Comparison of ENCODE assay signal across 10 cellular contexts in genomic region chr9:114895605-114896004, GRCh38. TPM values are rescaled to one million over a fixed set of nuclear protein-coding genes. Genes with fewer than 3 reads are reported as not detected.
A peak's percentile ranks its signal among the peaks of the same experiment; 100 is the strongest.
DNase-seq lines count a peak whose midpoint lies in the region; ATAC-seq and TF ChIP-seq lines count a peak whose summit lies in the region.
"Had no signal": no experiment of that assay in that cellular context is flagged by ENCODE, and none has a peak within 500 bp of the region (broad histone marks: within the 10 kb centered on the region; RNA-seq: fewer than 3 reads in every experiment).

No MANE protein-coding gene starts in this region.

- H3K9ac ChIP-seq in PC-3 (ENCODE audit: low read length), result peak overlapping the region; percentile 40; the same call in 1 of the 2 replicates

- H3K9me3 Mint-ChIP-seq in Calu3 (ENCODE audit: low read depth, unreplicated experiment) (peaks cover 2% of the 10 kb centered on the region), endothelial cell (ENCODE audit: unreplicated experiment) (no peaks in the 10 kb centered on the region), osteocyte (ENCODE audit: unreplicated experiment) (peaks cover 7% of the 10 kb centered on the region)

- peaks cover 31% of the 10 kb centered on the region for H3K4me1 Mint-ChIP-seq in Calu3 (ENCODE audit: low read depth, unreplicated experiment)
- H3K4me1 Mint-ChIP-seq in endothelial cell (ENCODE audit: unreplicated experiment), result peaks cover 16% of the 10 kb centered on the region
- H3K4me1 Mint-ChIP-seq in osteocyte (ENCODE audit: unreplicated experiment), result peaks cover 32% of the 10 kb centered on the region

- TF ChIP-seq CTCF in Calu3 (IDR thresholded peaks at IDR 0.05; ENCODE audit: unreplicated experiment) (no peak), PC-3 (conservative IDR thresholded peaks at IDR 0.05; ENCODE audit: low read depth, low read length) (no peak), endothelial cell (IDR thresholded peaks at IDR 0.05; ENCODE audit: unreplicated experiment) (no peak), osteocyte (IDR thresholded peaks at IDR 0.05) (no peak)

- no peak overlapping the region for H2AFZ ChIP-seq in PC-3 (ENCODE audit: low read length)

- H3K4me3 ChIP-seq in PC-3 (ENCODE audit: low read length), result no peak overlapping the region

- H3K27ac ChIP-seq in PC-3 (ENCODE audit: low read length), result peak overlapping the region; percentile 89

- H3K27me3 Mint-ChIP-seq in Calu3 (ENCODE audit: unreplicated experiment) (no peaks in the 10 kb centered on the region), endothelial cell (ENCODE audit: unreplicated experiment) (peaks cover 2% of the 10 kb centered on the region), osteocyte (ENCODE audit: unreplicated experiment) (no peaks in the 10 kb centered on the region)

- H3K4me3 Mint-ChIP-seq in Calu3 (ENCODE audit: low read depth, unreplicated experiment) (no peak overlapping the region), endothelial cell (ENCODE audit: unreplicated experiment) (no peak overlapping the region), osteocyte (ENCODE audit: unreplicated experiment) (no peak overlapping the region)
- H3K4me3 Mint-ChIP-seq: brain had no signal

- no peaks in the 10 kb centered on the region for H3K36me3 ChIP-seq in PC-3 (ENCODE audit: low read depth, low read length)

- H3K27ac Mint-ChIP-seq in Calu3 (ENCODE audit: unreplicated experiment) (peak overlapping the region; percentile 50), endothelial cell (ENCODE audit: unreplicated experiment) (peak overlapping the region; percentile 93), osteocyte (ENCODE audit: unreplicated experiment) (peak overlapping the region; percentile 76)

- POLR2A ChIA-PET in PC-3 (lab: Charles Lee; ENCODE audit: unreplicated experiment), result no interaction called here

- no peaks in the 10 kb centered on the region for H3F3A ChIP-seq in PC-3 (ENCODE audit: low read length, unreplicated experiment)

- peaks cover 33% of the 10 kb centered on the region for H3K4me1 ChIP-seq in PC-3 (ENCODE audit: insufficient read depth, low read length)

- no peaks in the 10 kb centered on the region for H3K9me3 ChIP-seq in PC-3 (ENCODE audit: low read length)

- no peaks in the 10 kb centered on the region for H3K36me3 Mint-ChIP-seq in Calu3 (ENCODE audit: insufficient read depth, unreplicated experiment)
- H3K36me3 Mint-ChIP-seq in endothelial cell (ENCODE audit: low read depth, unreplicated experiment), result no peaks in the 10 kb centered on the region
- no peaks in the 10 kb centered on the region for H3K36me3 Mint-ChIP-seq in osteocyte (ENCODE audit: unreplicated experiment)
- H3K36me3 Mint-ChIP-seq: brain had no signal

- intact Hi-C loops in Calu3 (cut with micrococcal nuclease; ENCODE audit: unreplicated experiment) (no loop called here), PC-3 (cut with micrococcal nuclease) (no loop called here)

- ATAC-seq in PC-3 (no peak), GM18861 (IDR thresholded peaks at IDR 0.05; ENCODE audit: unreplicated experiment) (no peak), HG02763 (IDR thresholded peaks at IDR 0.05; ENCODE audit: unreplicated experiment) (no peak)

- CTCF ChIA-PET in Calu3 (lab: Charles Lee), result no interaction called here
- CTCF ChIA-PET in PC-3 (lab: Charles Lee), result no interaction called here

- no peak overlapping the region for H3K4me2 ChIP-seq in PC-3 (ENCODE audit: low read length)

- no peaks in the 10 kb centered on the region for H3K27me3 ChIP-seq in PC-3 (ENCODE audit: low read length)

- BruUV-seq in Calu3 (replicated peaks; lab: Mats Ljungman, UMichigan) (no TSS peak), PC-3 (replicated peaks; lab: Mats Ljungman, UMichigan) (no TSS peak)

- H3K79me2 ChIP-seq in PC-3 (ENCODE audit: low read length), result no peaks in the 10 kb centered on the region

- H4K20me1 ChIP-seq in PC-3 (ENCODE audit: low read length), result no peaks in the 10 kb centered on the region

- no peaks in the 10 kb centered on the region for H3K9me2 ChIP-seq in PC-3 (replicated peaks; ENCODE audit: low read length)

- DNase-seq in Calu3, result no peak
- DNase-seq in PC-3, result no peak
- DNase-seq in endothelial cell (ENCODE audit: low spot score), result no peak
- no peak for DNase-seq in osteocyte (ENCODE audit: extremely low spot score, unreplicated experiment)
- DNase-seq in SW 1271 (lab: John Stamatoyannopoulos, UW), result no peak
- DNase-seq: NCI-H187 treated with DMSO at 0.1 percent for 48 hours had no signal

RNA-seq across cellular contexts. Expression of gene TNFSF8, which starts 34.8 kb away (rescaled TPM):
- total RNA-seq in Calu3 (2022) (not detected in 2 replicates), PC-3 (2014; rRNA removed) (not detected in 2 replicates), endothelial cell (ENCODE audit: unreplicated experiment) (not detected), osteocyte (not detected in 2 replicates)
- total RNA-seq: lung microvascular endothelial cell had no signal
